32 cellular contexts compared by ENCODE assay signal in the genomic region with DNA sequence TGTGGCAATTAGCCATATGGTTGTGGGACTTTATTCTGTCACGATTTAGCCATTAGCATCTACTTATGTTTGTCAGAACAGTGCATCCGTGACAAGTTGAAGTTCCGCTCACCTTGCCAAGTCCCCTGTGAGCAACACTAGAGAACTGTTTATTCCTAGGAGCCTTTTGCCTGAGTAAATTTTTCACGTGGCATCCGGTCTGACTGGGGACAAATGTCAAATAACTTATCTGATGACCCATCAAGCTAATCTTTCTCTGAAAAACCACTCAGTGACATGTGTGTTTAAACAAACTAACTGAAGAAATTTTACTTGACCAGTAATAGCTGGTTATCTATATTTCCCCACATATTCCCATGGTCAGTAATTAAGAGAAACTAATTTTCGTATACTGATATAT.
DNase-seq lines count a peak whose midpoint lies in the region; ATAC-seq, FAIRE-seq and TF ChIP-seq lines count a peak whose summit lies in the region.
"Had no signal": no experiment of that assay in that cellular context is flagged by ENCODE, and none has a peak within 500 bp of the region (broad histone marks: within the 10 kb centered on the region; RNA-seq: fewer than 3 reads in every experiment).

No MANE protein-coding gene starts in this region.

- TF ChIP-seq CTCF in MCF 10A (IDR thresholded peaks at IDR 0.05; ENCODE audit: unreplicated experiment), result no peak
- no peak for TF ChIP-seq CTCF in mammary epithelial cell (conservative IDR thresholded peaks at IDR 0.05 in 1 of 2, IDR thresholded peaks at IDR 0.05 in 1 of 2; ENCODE audit: extremely low read depth in 1 of 2, insufficient read depth in 1 of 2, low read depth in 1 of 2, low read length in 2 of 2)
- TF ChIP-seq CTCF in H1 (IDR thresholded peaks at IDR 0.05; ENCODE audit: control extremely low read depth in 1 of 3, insufficient read depth in 1 of 3, low read depth in 1 of 3, low read length in 3 of 3), result no peak

- no TSS peak for BruUV-seq in MCF 10A (replicated peaks; lab: Mats Ljungman, UMichigan)
- no TSS peak for BruUV-seq in mammary epithelial cell (replicated peaks; lab: Mats Ljungman, UMichigan)

- no peak for TF ChIP-seq RAD21 in H1 (IDR thresholded peaks at IDR 0.05 in 1 of 2, conservative IDR thresholded peaks at IDR 0.05 in 1 of 2; ENCODE audit: low read depth in 2 of 2, low read length in 2 of 2)

- no peak overlapping the region for H3K18ac ChIP-seq in H1 (ENCODE audit: extremely low read depth, low read length)

- H3K27ac ChIP-seq in mammary epithelial cell (ENCODE audit: insufficient read depth, low read depth, low read length) (no peak overlapping the region), H1 (ENCODE audit: low read depth, low read length) (no peak overlapping the region)
- H3K27ac ChIP-seq: ascending aorta, KMS-11, SJCRH30, upper lobe of left lung had no signal

- no peak overlapping the region for H3K56ac ChIP-seq in H1 (replicated peaks; ENCODE audit: insufficient read length, low read depth, low read length)

- no peak overlapping the region for H4K91ac ChIP-seq in H1 (replicated peaks; ENCODE audit: insufficient read length, low read length)

- H3K4me3 ChIP-seq in mammary epithelial cell (replicated peaks in 1 of 3; ENCODE audit: insufficient read depth in 1 of 3, low read depth in 2 of 3, low read length in 3 of 3), result no peak overlapping the region
- no peak overlapping the region for H3K4me3 ChIP-seq in H1 (ENCODE audit: extremely low read depth in 1 of 4, insufficient read depth in 2 of 4, low read depth in 3 of 4, low read length in 4 of 4)
- H3K4me3 ChIP-seq: ascending aorta, GM23338, lung, mucosa of descending colon, SJCRH30, upper lobe of left lung had no signal

- H2BK20ac ChIP-seq in H1 (ENCODE audit: low read length), result no peak overlapping the region

- no peak overlapping the region for H3K4me3 Mint-ChIP-seq in MCF 10A (ENCODE audit: unreplicated experiment)
- H3K4me3 Mint-ChIP-seq: activated naive CD8-positive, alpha-beta T cell treated with anti-CD3 and anti-CD28 coated beads, Interleukin-2, amount 10 ng/mL, durations not matched to agents 7 days and 5 days; activated T-cell treated with anti-CD3 and anti-CD28 coated beads, Interleukin-2, amount 50 U/mL, for 24 hours; effector memory CD8-positive, alpha-beta T cell; GM23338; HFFc6; natural killer cell treated with Interleukin-12 subunit alpha and Interleukin-12 subunit beta and Interleukin-15 and Interleukin-18, amount 100 ng/mL, for 72 hours had no signal

- no peak overlapping the region for H4K8ac ChIP-seq in H1 (ENCODE audit: extremely low read depth, insufficient read depth, low read length)

- H3K4me1 ChIP-seq in mammary epithelial cell (ENCODE audit: insufficient read depth, low read length) (no peaks in the 10 kb centered on the region), H1 (replicated peaks in 1 of 4; ENCODE audit: control insufficient read depth in 3 of 4, insufficient read depth in 4 of 4, low read length in 3 of 4) (no peaks in the 10 kb centered on the region; a peak in 1 of 7 replicates)
- H3K4me1 ChIP-seq: ascending aorta, SJCRH30 had no signal

- H3K4ac ChIP-seq in H1 (replicated peaks; ENCODE audit: insufficient read length, low read depth, low read length), result no peak overlapping the region

- CTCF ChIA-PET in MCF 10A (lab: Yijun Ruan, JAX) (no interaction called here), mammary epithelial cell (lab: Charles Lee; ENCODE audit: low non-redundant PET) (no interaction called here), H1 (lab: Charles Lee; ENCODE audit: partially characterized antibody) (no interaction called here)

- no peaks in the 10 kb centered on the region for H3K27me3 Mint-ChIP-seq in MCF 10A (ENCODE audit: insufficient read depth, unreplicated experiment)
- H3K27me3 Mint-ChIP-seq: activated naive CD8-positive, alpha-beta T cell treated with anti-CD3 and anti-CD28 coated beads, Interleukin-2, amount 10 ng/mL, durations not matched to agents 7 days and 5 days; activated T-cell treated with anti-CD3 and anti-CD28 coated beads, Interleukin-2, amount 50 U/mL, for 24 hours; effector memory CD8-positive, alpha-beta T cell; natural killer cell treated with Interleukin-12 subunit alpha and Interleukin-12 subunit beta and Interleukin-15 and Interleukin-18, amount 100 ng/mL, for 72 hours had no signal

- H3K4me1 Mint-ChIP-seq in MCF 10A (ENCODE audit: insufficient read depth, unreplicated experiment), result no peaks in the 10 kb centered on the region
- H3K4me1 Mint-ChIP-seq: activated naive CD8-positive, alpha-beta T cell treated with anti-CD3 and anti-CD28 coated beads, Interleukin-2, amount 10 ng/mL, durations not matched to agents 7 days and 5 days; GM23338 had no signal

- H2BK15ac ChIP-seq in H1 (ENCODE audit: low read length), result no peak overlapping the region

- dilution Hi-C loops in mammary epithelial cell (cut with HindIII; ENCODE audit: low sequenced_read_pairs), result no loop called here

- POLR2A ChIA-PET in MCF 10A (lab: Yijun Ruan, JAX), result interaction anchor here (1.5 kb wide), 1 partner anchor 11 kb away, joined by 4 read pairs; no protein-coding TSS in a partner anchor
- POLR2A ChIA-PET in H1 (lab: Charles Lee; ENCODE audit: partially characterized antibody), result no interaction called here

- no peaks in the 10 kb centered on the region for H3K9me3 Mint-ChIP-seq in MCF 10A (ENCODE audit: unreplicated experiment)
- H3K9me3 Mint-ChIP-seq: activated T-cell treated with anti-CD3 and anti-CD28 coated beads, Interleukin-2, amount 50 U/mL, for 24 hours; effector memory CD8-positive, alpha-beta T cell; GM23338; HFFc6; natural killer cell treated with Interleukin-12 subunit alpha and Interleukin-12 subunit beta and Interleukin-15 and Interleukin-18, amount 100 ng/mL, for 72 hours had no signal

- no peak overlapping the region for H2BK12ac ChIP-seq in H1 (ENCODE audit: low read depth, low read length)

- no peaks in the 10 kb centered on the region for H4K20me1 ChIP-seq in mammary epithelial cell (ENCODE audit: insufficient read depth, low read length)
- no peaks in the 10 kb centered on the region for H4K20me1 ChIP-seq in H1 (replicated peaks in 1 of 2; ENCODE audit: control insufficient read depth in 1 of 2, insufficient read depth in 2 of 2, low read length in 2 of 2)

- no peak overlapping the region for H3K9ac ChIP-seq in mammary epithelial cell (ENCODE audit: insufficient read depth, low read length)
- no peak overlapping the region for H3K9ac ChIP-seq in H1 (replicated peaks in 1 of 4; ENCODE audit: extremely low read depth in 1 of 4, low read depth in 3 of 4, low read length in 3 of 4)
- H3K9ac ChIP-seq: KMS-11 had no signal

- WGBS in mammary epithelial cell (ENCODE audit: low coverage, missing lambda C conversion rate), result 99% methylated on average over 6 of the region's 6 CpGs
- 87% methylated on average over 6 of the region's 6 CpGs; no CpG with 5 or more reads in 1 of the 2 experiments for WGBS in H1 (ENCODE audit: extremely low coverage in 1 of 2, insufficient coverage in 1 of 2, insufficient read length in 1 of 2, insufficient replicate concordance in 2 of 2, low coverage in 1 of 2, low lambda C conversion rate in 2 of 2, missing lambda C conversion rate in 1 of 2), 2 experiments

- in situ Hi-C loops in mammary epithelial cell (cut with MboI; ENCODE audit: low sequenced_read_pairs in 2 of 2), result no loop called here

- H3K14ac ChIP-seq in H1 (ENCODE audit: insufficient read length), result no peak overlapping the region

- no peak overlapping the region for H3K23ac ChIP-seq in H1 (ENCODE audit: insufficient read length)

- no peak overlapping the region for H2BK5ac ChIP-seq in H1 (ENCODE audit: low read depth, low read length)

- intact Hi-C loops in MCF 10A (cut with micrococcal nuclease), result no loop called here
- intact Hi-C loops in mammary epithelial cell (cut with micrococcal nuclease), result no loop called here

- FAIRE-seq in H1 (lab: Jason Lieb, UNC), result peak; percentile 60
- FAIRE-seq: keratinocyte, small intestine had no signal

- H3K27me3 ChIP-seq in mammary epithelial cell (ENCODE audit: insufficient read depth, low read length) (no peaks in the 10 kb centered on the region), H1 (replicated peaks in 1 of 4; ENCODE audit: control insufficient read depth in 3 of 4, extremely low read depth in 1 of 4, insufficient read depth in 3 of 4, low read length in 3 of 4) (no peaks in the 10 kb centered on the region)
- H3K27me3 ChIP-seq: ascending aorta, SJCRH30, upper lobe of left lung had no signal

- H2AFZ ChIP-seq in mammary epithelial cell (ENCODE audit: low read depth, low read length), result no peak overlapping the region
- no peak overlapping the region for H2AFZ ChIP-seq in H1 (ENCODE audit: low read length)
- H2AFZ ChIP-seq: GM23338 had no signal

- no peaks in the 10 kb centered on the region for H3K9me3 ChIP-seq in mammary epithelial cell (replicated peaks; ENCODE audit: insufficient read depth, low read length)
- no peaks in the 10 kb centered on the region for H3K9me3 ChIP-seq in H1 (ENCODE audit: insufficient read depth in 2 of 2, low read depth in 1 of 2, low read length in 1 of 2)
- H3K9me3 ChIP-seq: ascending aorta, mucosa of descending colon, SJCRH30, upper lobe of left lung had no signal

- no peaks in the 10 kb centered on the region for H3K36me3 ChIP-seq in mammary epithelial cell (ENCODE audit: insufficient read depth, low read length)
- no peaks in the 10 kb centered on the region for H3K36me3 ChIP-seq in H1 (ENCODE audit: control insufficient read depth in 2 of 4, insufficient read depth in 4 of 4, low read length in 3 of 4)
- H3K36me3 ChIP-seq: ascending aorta, SJCRH30, upper lobe of left lung had no signal

- no peak overlapping the region for H3K4me2 ChIP-seq in mammary epithelial cell (ENCODE audit: insufficient read depth, low read depth, low read length)
- H3K4me2 ChIP-seq in H1 (ENCODE audit: insufficient read depth in 1 of 2, low read depth in 2 of 2, low read length in 2 of 2), result no peak overlapping the region
- H3K4me2 ChIP-seq: GM23338, KMS-11 had no signal

- H2BK120ac ChIP-seq in H1 (replicated peaks; ENCODE audit: low read depth, low read length), result no peak overlapping the region

- no peaks in the 10 kb centered on the region for H3K79me1 ChIP-seq in H1 (ENCODE audit: low read depth, low read length)

- ATAC-seq in GM19467 (IDR thresholded peaks at IDR 0.05; ENCODE audit: unreplicated experiment), result no peak
- ATAC-seq: effector memory CD8-positive, alpha-beta T cell; GM23338; mucosa of descending colon; natural killer cell treated with Interleukin-12 subunit alpha and Interleukin-12 subunit beta and Interleukin-15 and Interleukin-18, amount 100 ng/mL, for 72 hours had no signal

- no peaks in the 10 kb centered on the region for H3K79me2 ChIP-seq in mammary epithelial cell (ENCODE audit: insufficient read depth, low read length)
- no peaks in the 10 kb centered on the region for H3K79me2 ChIP-seq in H1 (ENCODE audit: control insufficient read depth in 1 of 2, insufficient read depth in 2 of 2, low read length in 2 of 2)

- H2AK5ac ChIP-seq in H1 (ENCODE audit: low read depth, low read length), result no peak overlapping the region

- no peak for TF ChIP-seq EP300 in H1 (IDR thresholded peaks at IDR 0.05; ENCODE audit: borderline replicate concordance in 1 of 2, low read depth in 2 of 2, low read length in 2 of 2)

- H4K5ac ChIP-seq in H1 (ENCODE audit: insufficient read length, low read depth, low read length), result no peak overlapping the region

- peak overlapping the region; percentile 27 for H3K27ac Mint-ChIP-seq in MCF 10A (ENCODE audit: low read depth, unreplicated experiment)
- H3K27ac Mint-ChIP-seq: activated naive CD8-positive, alpha-beta T cell treated with anti-CD3 and anti-CD28 coated beads, Interleukin-2, amount 10 ng/mL, durations not matched to agents 7 days and 5 days; activated T-cell treated with anti-CD3 and anti-CD28 coated beads, Interleukin-2, amount 50 U/mL, for 24 hours; effector memory CD8-positive, alpha-beta T cell; GM23338; HFFc6; natural killer cell treated with Interleukin-12 subunit alpha and Interleukin-12 subunit beta and Interleukin-15 and Interleukin-18, amount 100 ng/mL, for 72 hours had no signal

- H3K23me2 ChIP-seq in H1 (ENCODE audit: low read depth, low read length), result no peaks in the 10 kb centered on the region

- DNase-seq in MCF 10A (ENCODE audit: unreplicated experiment) (no peak), mammary epithelial cell (no peak), OCI-M1 (lab: John Stamatoyannopoulos, UW) (peak; percentile 44), H1 (ENCODE audit: low read depth in 1 of 2, low spot score in 2 of 2) (no peak), retina (peak; percentile 45), NCI-H82 treated with DMSO at 0.1 percent for 48 hours (lab: John Stamatoyannopoulos, UW; ENCODE audit: unreplicated experiment) (no peak)
- no peak for DNase-seq in effector CD4-positive, alpha-beta T cell
- DNase-seq: 8988T; activated CD4-positive, CD25-positive, alpha-beta regulatory T cell; activated gamma-delta T cell treated with Interleukin-2 at 50 U/mL for 16 hours; activated naive CD8-positive, alpha-beta T cell treated with anti-CD3 and anti-CD28 coated beads, Interleukin-2, amount 10 ng/mL, durations not matched to agents 7 days and 5 days; activated T-cell treated with anti-CD3 and anti-CD28 coated beads, Interleukin-2, amount 50 U/mL, for 24 hours; cortex of kidney; effector memory CD8-positive, alpha-beta T cell; HFFc6; mucosa of descending colon; NCI-H1436; NCI-H2081; NCI-H226; NCI-H526 treated with DMSO at 0.1 percent for 48 hours; occipital lobe; SJCRH30; small intestine; stimulated activated naive CD4-positive, alpha-beta T cell; upper lobe of left lung had no signal

- H3K36me3 Mint-ChIP-seq in MCF 10A (ENCODE audit: insufficient read depth, unreplicated experiment), result peaks cover 10% of the 10 kb centered on the region

- TF ChIP-seq POLR2A in H1 (IDR thresholded peaks at IDR 0.05; ENCODE audit: control extremely low read depth in 1 of 2, low read depth in 2 of 2, low read length in 2 of 2), result no peak

Comparison
In these comparisons a context has a peak if more than half of its experiments do, and no peak if none do; other contexts are left out.
1. DNase-seq: peak in OCI-M1 (single experiment) and retina (single experiment); none in MCF 10A (single experiment), mammary epithelial cell (single experiment), H1 (0 of 2), effector CD4-positive, alpha-beta T cell (single experiment) and NCI-H82 treated with DMSO at 0.1 percent for 48 hours (single experiment).